22 cellular contexts compared by ENCODE assay signal in genomic region chr12:109897029-109897428, GRCh38.
"Had no signal": no experiment of that assay in that cellular context is flagged by ENCODE, and none has a peak within 500 bp of the region (broad histone marks: within the 10 kb centered on the region; RNA-seq: fewer than 3 reads in every experiment).

No MANE protein-coding gene starts in this region.

- H3K4me3 ChIP-seq: SJSA1, SK-N-MC had no signal

- FAIRE-seq: RCC 7860 had no signal

- H3K27ac ChIP-seq: SJSA1, SK-N-MC had no signal

- H3K9me3 Mint-ChIP-seq: IgD-negative memory B cell had no signal

- H3K9me3 ChIP-seq: SJSA1 had no signal

- DNase-seq: KBM-7, MV-4-11, NCI-H1048, NCI-H1105, NCI-H1417, NCI-H1436 treated with DMSO at 0.1 percent for 48 hours, NCI-H1694, NCI-H187 treated with DMSO at 0.1 percent for 48 hours, NCI-H2029 treated with DMSO at 0.1 percent for 48 hours, NCI-H2171 treated with DMSO at 0.1 percent for 48 hours, NCI-H345, NCI-H446 treated with DMSO at 0.1 percent for 48 hours, NCI-H510A treated with DMSO at 0.1 percent for 48 hours, NCI-H526, NCI-H82, Right ventricle myocardium superior, RPMI8226, SIG-M5 had no signal

- H3K27me3 ChIP-seq: SJSA1 had no signal
